Comparison of ENCODE assay signal across 25 cellular contexts in genomic region chr3:30331519-30331918, GRCh38.
DNase-seq lines count a peak whose midpoint lies in the region; ATAC-seq, FAIRE-seq and TF ChIP-seq lines count a peak whose summit lies in the region.
"Had no signal": no experiment of that assay in that cellular context is flagged by ENCODE, and none has a peak within 500 bp of the region (broad histone marks: within the 10 kb centered on the region; RNA-seq: fewer than 3 reads in every experiment).

No MANE protein-coding gene starts in this region.

- no peak for TF ChIP-seq POLR2A in A549 (IDR thresholded peaks at IDR 0.05; ENCODE audit: low read length)

- CTCF ChIA-PET in A549 (lab: Yijun Ruan, JAX) = no interaction called here
- CTCF ChIA-PET in CD4-positive, alpha-beta T cell (lab: Charles Lee) = interaction anchor here (2.0 kb wide), 1 partner anchor 12 kb away, joined by 5 read pairs; no protein-coding TSS in a partner anchor

- peak; percentile 70 for FAIRE-seq in A549 (lab: Jason Lieb, UNC)
- FAIRE-seq: urothelium cell line had no signal

- H3K27ac Mint-ChIP-seq in CD4-positive, alpha-beta T cell = peak overlapping the region; percentile 94
- H3K27ac Mint-ChIP-seq: dendritic cell treated with granulocyte-macrophage colony-stimulating factor and Interleukin-4, amounts not matched to agents 40 ng/mL and 50 ng/mL, for 4 days; T-helper 2 cell treated with Interferon-gamma antibody and Interleukin-4, amounts not matched to agents 5 μg/mL and 100 μg/mL, for 36 hours had no signal

- peaks cover 42% of the 10 kb centered on the region for H3K4me1 Mint-ChIP-seq in CD4-positive, alpha-beta T cell (ENCODE audit: low read depth)

- TF ChIP-seq EP300 in A549 (IDR thresholded peaks at IDR 0.05) = no peak

- H3K27ac ChIP-seq in A549 = peak overlapping the region; percentile 33 to 66; a peak in 5 of 6 replicates
- no peak overlapping the region for H3K27ac ChIP-seq in CD4-positive, alpha-beta T cell (ENCODE audit: low read depth, low read length)
- no peak overlapping the region for H3K27ac ChIP-seq in effector memory CD4-positive, alpha-beta T cell (ENCODE audit: insufficient read depth, low read length, poor library complexity, severe bottlenecking)
- H3K27ac ChIP-seq: cardiac muscle cell, HL-60, psoas muscle, suprapubic skin, WERI-Rb-1 had no signal

- intact Hi-C loops in CD4-positive, alpha-beta T cell (cut with DNase I, micrococcal nuclease) = no loop called here
- intact Hi-C loops in left colon (cut with DNase I, micrococcal nuclease) = no loop called here

- no peaks in the 10 kb centered on the region for H3K36me3 Mint-ChIP-seq in CD4-positive, alpha-beta T cell (ENCODE audit: low read depth)
- H3K36me3 Mint-ChIP-seq: CD8-positive, alpha-beta memory T cell had no signal

- no peak overlapping the region for H3K4me3 ChIP-seq in A549
- H3K4me3 ChIP-seq in effector memory CD4-positive, alpha-beta T cell (ENCODE audit: insufficient read depth, low read depth, low read length, poor library complexity, severe bottlenecking) = no peak overlapping the region
- H3K4me3 ChIP-seq: cardiac muscle cell, psoas muscle, suprapubic skin had no signal

- DNase-seq in A549 (ENCODE audit: low read depth in 1 of 2, low spot score in 1 of 2) (no peak), LoVo (ENCODE audit: low spot score) (peak; percentile 35), left colon (no peak), T-helper 2 cell (no peak), NCI-H1092 treated with DMSO at 0.1 percent for 48 hours (lab: John Stamatoyannopoulos, UW) (no peak)
- no peak for DNase-seq in CD4-positive, alpha-beta T cell
- DNase-seq in effector memory CD4-positive, alpha-beta T cell = no peak
- DNase-seq: activated CD4-positive, alpha-beta T cell treated with anti-CD3 and anti-CD28 coated beads, Interleukin-2, amount 50 U/mL, for 4 hours; activated effector memory CD4-positive, alpha-beta T cell treated with anti-CD3 and anti-CD28 coated beads, Interleukin-2, amount 50 U/mL, for 16 hours; amygdala; DMS79; head of caudate nucleus; NCI-H1105 treated with DMSO at 0.1 percent for 48 hours; NCI-H2107; NCI-H510A treated with DMSO at 0.1 percent for 48 hours; psoas muscle; SK-N-SH; WERI-Rb-1 had no signal

- H3K4me1 ChIP-seq in A549 = peaks cover 28% of the 10 kb centered on the region
- H3K4me1 ChIP-seq in effector memory CD4-positive, alpha-beta T cell (ENCODE audit: control insufficient read depth, insufficient read depth, low read length, poor library complexity, severe bottlenecking) = no peaks in the 10 kb centered on the region
- H3K4me1 ChIP-seq: psoas muscle had no signal

- no peak for ATAC-seq in A549
- ATAC-seq in CD4-positive, alpha-beta T cell (ENCODE audit: poor library complexity) = no peak
- ATAC-seq in left colon = peak; percentile 31
- ATAC-seq: psoas muscle had no signal

- no peak for TF ChIP-seq CTCF in A549 (IDR thresholded peaks at IDR 0.05)
- no peak for TF ChIP-seq CTCF in CD4-positive, alpha-beta T cell (IDR thresholded peaks at IDR 0.05)

- no peaks in the 10 kb centered on the region for H3K27me3 ChIP-seq in CD4-positive, alpha-beta T cell (ENCODE audit: control insufficient read depth, insufficient read depth, low read length)
- H3K27me3 ChIP-seq in effector memory CD4-positive, alpha-beta T cell (replicated peaks; ENCODE audit: control insufficient read depth, insufficient read depth, low read length, poor library complexity, severe bottlenecking) = no peaks in the 10 kb centered on the region
- H3K27me3 ChIP-seq: cardiac muscle cell, suprapubic skin had no signal

- POLR2A ChIA-PET in A549 (lab: Yijun Ruan, JAX) = no interaction called here
- POLR2A ChIA-PET in CD4-positive, alpha-beta T cell (lab: Charles Lee) = interaction anchor here (1.4 kb wide), 2 partner anchors 11 to 23 kb away, joined by 3 to 4 read pairs; no protein-coding TSS in a partner anchor

- H3K9me3 ChIP-seq in A549 = no peaks in the 10 kb centered on the region
- no peaks in the 10 kb centered on the region for H3K9me3 ChIP-seq in CD4-positive, alpha-beta T cell (ENCODE audit: control insufficient read depth, low read length)
- H3K9me3 ChIP-seq in effector memory CD4-positive, alpha-beta T cell (ENCODE audit: control insufficient read depth, low read length) = no peaks in the 10 kb centered on the region
- H3K9me3 ChIP-seq: psoas muscle, SK-N-SH, suprapubic skin had no signal

- 53% methylated on average over 2 of the region's 2 CpGs for WGBS in A549 (ENCODE audit: missing lambda C conversion rate)

- no peak overlapping the region for H3K4me3 Mint-ChIP-seq in CD4-positive, alpha-beta T cell
- H3K4me3 Mint-ChIP-seq: dendritic cell treated with granulocyte-macrophage colony-stimulating factor and Interleukin-4, amounts not matched to agents 40 ng/mL and 50 ng/mL, for 4 days had no signal

- H3K9me3 Mint-ChIP-seq in CD4-positive, alpha-beta T cell = no peaks in the 10 kb centered on the region
- H3K9me3 Mint-ChIP-seq: CD8-positive, alpha-beta memory T cell; dendritic cell treated with granulocyte-macrophage colony-stimulating factor and Interleukin-4, amounts not matched to agents 40 ng/mL and 50 ng/mL, for 4 days; T-helper 2 cell treated with Interferon-gamma antibody and Interleukin-4, amounts not matched to agents 5 μg/mL and 100 μg/mL, for 36 hours had no signal

- H3K36me3 ChIP-seq in effector memory CD4-positive, alpha-beta T cell (ENCODE audit: control insufficient read depth, insufficient read depth, low read length) = no peaks in the 10 kb centered on the region
- H3K36me3 ChIP-seq: cardiac muscle cell, suprapubic skin, WERI-Rb-1 had no signal

- no peaks in the 10 kb centered on the region for H3K27me3 Mint-ChIP-seq in CD4-positive, alpha-beta T cell

- TF ChIP-seq RAD21 in A549 (conservative IDR thresholded peaks at IDR 0.05 in 1 of 2, IDR thresholded peaks at IDR 0.05 in 1 of 2) = no peak

- H3K4me2 ChIP-seq in A549 = peak overlapping the region; percentile 27; the same call in 2 of the 3 replicates
- H3K4me2 ChIP-seq: SK-N-SH had no signal

TF ChIP-seq in A549, 52 proteins besides CTCF, POLR2A, EP300 and RAD21:
- TF ChIP-seq KDM5A (IDR thresholded peaks at IDR 0.05) (no peak), NFE2L2 (conservative IDR thresholded peaks at IDR 0.05; ENCODE audit: low read length) (no peak), ATOH8 (CRISPR knock-in tag; IDR thresholded peaks at IDR 0.05; ENCODE audit: low read depth) (no peak), FOSL2 (IDR thresholded peaks at IDR 0.05) (no peak), FOSL2 (CRISPR knock-in tag; IDR thresholded peaks at IDR 0.05) (no peak), HES2 (IDR thresholded peaks at IDR 0.05) (no peak), MAZ (IDR thresholded peaks at IDR 0.05; ENCODE audit: borderline replicate concordance, low read depth, low read length) (no peak), HOXA7 (CRISPR knock-in tag; IDR thresholded peaks at IDR 0.05) (no peak), SREBF2 (IDR thresholded peaks at IDR 0.05) (no peak), BCL3 (IDR thresholded peaks at IDR 0.05) (no peak), TFCP2L1 (CRISPR knock-in tag; IDR thresholded peaks at IDR 0.05) (no peak), HDAC2 (IDR thresholded peaks at IDR 0.05) (no peak), PHF8 (IDR thresholded peaks at IDR 0.05; ENCODE audit: borderline replicate concordance, low read depth) (no peak), PBX3 (IDR thresholded peaks at IDR 0.05) (no peak)

Comparison
In these comparisons a context has a peak if more than half of its experiments do, and no peak if none do; other contexts are left out.
1. H3K27ac ChIP-seq: peak in A549 (2 of 2); none in CD4-positive, alpha-beta T cell (single experiment) and effector memory CD4-positive, alpha-beta T cell (single experiment).